ENCODE assay signal across 7 cellular contexts in genomic region chr6:57966757-57967156, GRCh38.
DNase-seq lines count a peak whose midpoint lies in the region; ATAC-seq and TF ChIP-seq lines count a peak whose summit lies in the region.
"Not testable (repeated sequence)": the region's sequence is repeated elsewhere in the genome, so short reads cannot be mapped to it uniquely, and the experiment has no call there.

No MANE protein-coding gene starts in this region.

- H3K27ac ChIP-seq in heart left ventricle; osteoblast (ENCODE audit: low read depth, low read length): not testable (repeated sequence)

- not testable (repeated sequence) for H3K4me1 ChIP-seq in heart left ventricle; osteoblast (ENCODE audit: insufficient read depth, low read length)

- not testable (repeated sequence) for H3K4me3 ChIP-seq in choroid plexus epithelial cell (ENCODE audit: low read depth, low read length); heart left ventricle; osteoblast (ENCODE audit: insufficient read depth, low read length)

- H3K4me2 ChIP-seq in osteoblast (ENCODE audit: insufficient read depth, low read length): not testable (repeated sequence)

- not testable (repeated sequence) for H3K9me3 ChIP-seq in heart left ventricle; osteoblast (ENCODE audit: low read depth, low read length)

- not testable (repeated sequence) for TF ChIP-seq POLR2A in heart left ventricle (IDR thresholded peaks at IDR 0.05)

- not testable (repeated sequence) for TF ChIP-seq CTCF in choroid plexus epithelial cell (conservative IDR thresholded peaks at IDR 0.05; ENCODE audit: low read depth, low read length); heart left ventricle (IDR thresholded peaks at IDR 0.05); osteoblast (IDR thresholded peaks at IDR 0.05; ENCODE audit: extremely low read depth, low read depth, low read length)

- H3K27me3 ChIP-seq in heart left ventricle; osteoblast (ENCODE audit: insufficient read depth, low read length): not testable (repeated sequence)

- H4K20me1 ChIP-seq in osteoblast (ENCODE audit: insufficient read depth, low read length): not testable (repeated sequence)

- DNase-seq in GM03348 (ENCODE audit: low spot score) (peak; percentile 4), LHCN-M2 (ENCODE audit: low read depth) (peak; percentile 64), choroid plexus epithelial cell (ENCODE audit: low read depth) (peak; percentile 5), fibroblast of peridontal ligament (ENCODE audit: extremely low read depth) (peak; percentile 32), osteoblast (ENCODE audit: insufficient read length, low spot score, missing footprints) (peak; percentile 11), stromal cell of bone marrow (ENCODE audit: low read depth) (peak; percentile 56)
- not testable (repeated sequence) for DNase-seq in heart left ventricle

- H2AFZ ChIP-seq in osteoblast (ENCODE audit: low read length): not testable (repeated sequence)

- H3K36me3 ChIP-seq in heart left ventricle; osteoblast (ENCODE audit: insufficient read depth, low read length): not testable (repeated sequence)

- ATAC-seq in heart left ventricle: peak in 3 of 4 donors; percentile 56 to 86 (median 62)

- intact Hi-C loops in heart left ventricle (cut with DNase I): not testable (repeated sequence)

- not testable (repeated sequence) for H3K79me2 ChIP-seq in osteoblast (ENCODE audit: insufficient read depth, low read length)
